ENCODE assay signal across 8 cellular contexts in genomic region chr6:13710552-13711383, GRCh38. TPM values are rescaled to one million over a fixed set of nuclear protein-coding genes. Genes with fewer than 3 reads are reported as not detected.
DNase-seq lines count a peak whose midpoint lies in the region; ATAC-seq and TF ChIP-seq lines count a peak whose summit lies in the region.

No MANE protein-coding gene starts in this region.

- peak overlapping the region; percentile 89 for H3K4me2 ChIP-seq in mammary epithelial cell (ENCODE audit: insufficient read depth, low read depth, low read length)

- dilution Hi-C loops in mammary epithelial cell (cut with HindIII; ENCODE audit: low sequenced_read_pairs), result no loop called here

- peak overlapping the region; percentile 96 for H3K27ac Mint-ChIP-seq in T-helper 17 cell

- H3K79me2 ChIP-seq in mammary epithelial cell (ENCODE audit: insufficient read depth, low read length), result peaks cover 52% of the 10 kb centered on the region

- H3K4me1 Mint-ChIP-seq in T-helper 17 cell, result peaks cover 36% of the 10 kb centered on the region

- in situ Hi-C loops in mammary epithelial cell (cut with MboI; ENCODE audit: low sequenced_read_pairs in 2 of 2), result no loop called here

- TF ChIP-seq CTCF in C4-2B (conservative IDR thresholded peaks at IDR 0.05) (no peak), mammary epithelial cell (conservative IDR thresholded peaks at IDR 0.05 in 1 of 2, IDR thresholded peaks at IDR 0.05 in 1 of 2; ENCODE audit: extremely low read depth in 1 of 2, insufficient read depth in 1 of 2, low read depth in 1 of 2, low read length in 2 of 2) (no peak), spleen (IDR thresholded peaks at IDR 0.05 in 8 of 11, conservative IDR thresholded peaks at IDR 0.05 in 3 of 11) (no peak)

- DNase-seq in T-helper 17 cell (peak; percentile 19 to 26 (median 26)), mammary epithelial cell (peak; percentile 32), islet precursor cell (peak; percentile 82), spleen (peak; percentile 93), DMS114 treated with DMSO at 0.1 percent for 48 hours (lab: John Stamatoyannopoulos, UW; ENCODE audit: unreplicated experiment) (no peak)

- H3K4me3 ChIP-seq in mammary epithelial cell (replicated peaks in 1 of 3; ENCODE audit: insufficient read depth in 1 of 3, low read depth in 2 of 3, low read length in 3 of 3), result peak overlapping the region; percentile 79 to 97 (median 88)
- peak overlapping the region; percentile 66 to 84 (median 72) for H3K4me3 ChIP-seq in spleen

- BruUV-seq in mammary epithelial cell (replicated peaks; lab: Mats Ljungman, UMichigan), result no TSS peak

- H3K27me3 ChIP-seq in mammary epithelial cell (ENCODE audit: insufficient read depth, low read length) (no peaks in the 10 kb centered on the region), spleen (replicated peaks in 1 of 7) (no peaks in the 10 kb centered on the region)

- H3K36me3 ChIP-seq in mammary epithelial cell (ENCODE audit: insufficient read depth, low read length) (no peaks in the 10 kb centered on the region), spleen (peaks cover 0 to 6% (median 0%) of the 10 kb centered on the region in 6 donors)

- H3K27ac ChIP-seq in C4-2B, result peak overlapping the region; percentile 98
- H3K27ac ChIP-seq in mammary epithelial cell (ENCODE audit: insufficient read depth, low read depth, low read length), result peak overlapping the region; percentile 80
- peak overlapping the region; percentile 83 to 99 (median 96) for H3K27ac ChIP-seq in spleen

- H2AFZ ChIP-seq in mammary epithelial cell (ENCODE audit: low read depth, low read length), result peak overlapping the region; percentile 73

- H3K9me3 ChIP-seq in T-helper 17 cell (ENCODE audit: control insufficient read depth, low read length, poor library complexity, severe bottlenecking) (no peaks in the 10 kb centered on the region), mammary epithelial cell (replicated peaks; ENCODE audit: insufficient read depth, low read length) (no peaks in the 10 kb centered on the region), spleen (no peaks in the 10 kb centered on the region)

- CTCF ChIA-PET in mammary epithelial cell (lab: Charles Lee; ENCODE audit: low non-redundant PET), result no interaction called here

- H3K4me3 Mint-ChIP-seq in T-helper 17 cell, result peak overlapping the region; percentile 98

- H3K9ac ChIP-seq in mammary epithelial cell (ENCODE audit: insufficient read depth, low read length), result peak overlapping the region; percentile 95

- peaks cover 5% of the 10 kb centered on the region for H3K36me3 Mint-ChIP-seq in T-helper 17 cell (ENCODE audit: low read depth)

- H4K20me1 ChIP-seq in mammary epithelial cell (ENCODE audit: insufficient read depth, low read length), result no peaks in the 10 kb centered on the region

- H3K4me1 ChIP-seq in mammary epithelial cell (ENCODE audit: insufficient read depth, low read length) (peaks cover 14% of the 10 kb centered on the region), spleen (peaks cover 18 to 64% (median 42%) of the 10 kb centered on the region in 6 donors)

- ATAC-seq in GM19455 (IDR thresholded peaks at IDR 0.05; ENCODE audit: unreplicated experiment), result peak; percentile 8
- peak; percentile 9 for ATAC-seq in HG03521 (IDR thresholded peaks at IDR 0.05; ENCODE audit: unreplicated experiment)
- no peak for ATAC-seq in T-helper 17 cell

- no peak for TF ChIP-seq POLR2A in spleen (IDR thresholded peaks at IDR 0.05)

- 0% methylated on average over 6 of the region's 84 CpGs for WGBS in mammary epithelial cell (ENCODE audit: low coverage, missing lambda C conversion rate)
- 0 to 2% (median 1%) methylated on average over 23 to 84 of the region's 84 CpGs for WGBS in spleen, 5 donors

- intact Hi-C loops in mammary epithelial cell (cut with micrococcal nuclease) (loop anchor here (2.0 to 5.0 kb wide), 4 partner anchors 22 to 102 kb away; partner anchors contain the start of genes MCUR1 and NOL7), spleen (cut with DNase I; ENCODE audit: low total_unique reads) (loop anchor here (5.0 kb wide), 1 partner anchor 98 kb away; no protein-coding TSS in a partner anchor)

- H3K27me3 Mint-ChIP-seq in T-helper 17 cell, result no peaks in the 10 kb centered on the region

RNA-seq across cellular contexts. Expression of gene RANBP9, which starts 0.9 kb away (rescaled TPM):
- total RNA-seq in T-helper 17 cell, result 10 to 100 TPM; 74.4 to 99.9 TPM
- 10 to 100 TPM; 26.7 to 44.4 TPM for total RNA-seq in mammary epithelial cell
- polyA plus RNA-seq in mammary epithelial cell, result 22.9 TPM
- polyA minus RNA-seq in mammary epithelial cell, result 29.4 TPM
- 10 to 100 TPM; 32.1 to 41.8 (median 37.4) TPM for total RNA-seq in spleen
- polyA plus RNA-seq in spleen, result 10 to 100 TPM; 13.4 to 16.4 (median 14.5) TPM
